ENCODE assay signal across 35 cellular contexts in genomic region chr16:71380831-71381230, GRCh38.
"Had no signal": no experiment of that assay in that cellular context is flagged by ENCODE, and none has a peak within 500 bp of the region (broad histone marks: within the 10 kb centered on the region; RNA-seq: fewer than 3 reads in every experiment).

No MANE protein-coding gene starts in this region.

- H3K27me3 ChIP-seq: MG63 had no signal

- H3K9me3 ChIP-seq: MG63 had no signal

- DNase-seq: Karpas-422, Kasumi-1, MG63, MM.1S, MV-4-11, NCI-H1048, NCI-H1092, NCI-H1092 treated with DMSO at 0.1 percent for 48 hours, NCI-H1105, NCI-H1105 treated with DMSO at 0.1 percent for 48 hours, NCI-H1417, NCI-H1417 treated with DMSO at 0.1 percent for 48 hours, NCI-H1436, NCI-H1436 treated with DMSO at 0.1 percent for 48 hours, NCI-H146, NCI-H1694, NCI-H1694 treated with DMSO at 0.1 percent for 48 hours, NCI-H187, NCI-H187 treated with DMSO at 0.1 percent for 48 hours, NCI-H1930, NCI-H2029, NCI-H2029 treated with DMSO at 0.1 percent for 48 hours, NCI-H2081, NCI-H2081 treated with DMSO at 0.1 percent for 48 hours, NCI-H2107, NCI-H2171, NCI-H2171 treated with DMSO at 0.1 percent for 48 hours, NCI-H2227 treated with DMSO at 0.1 percent for 48 hours, NCI-H226, NCI-H345, NCI-H446, NCI-H446 treated with DMSO at 0.1 percent for 48 hours, NCI-H510A, NCI-H510A treated with DMSO at 0.1 percent for 48 hours, NCI-H524 had no signal

- H3K4me3 ChIP-seq: MG63 had no signal

- H3K36me3 ChIP-seq: MG63 had no signal
